8 cellular contexts compared by ENCODE assay signal in genomic region chr11:6655790-6656580, GRCh38. TPM values are rescaled to one million over a fixed set of nuclear protein-coding genes. Genes with fewer than 3 reads are reported as not detected.
DNase-seq lines count a peak whose midpoint lies in the region; ATAC-seq lines count a peak whose summit lies in the region.

A gene with protein sequence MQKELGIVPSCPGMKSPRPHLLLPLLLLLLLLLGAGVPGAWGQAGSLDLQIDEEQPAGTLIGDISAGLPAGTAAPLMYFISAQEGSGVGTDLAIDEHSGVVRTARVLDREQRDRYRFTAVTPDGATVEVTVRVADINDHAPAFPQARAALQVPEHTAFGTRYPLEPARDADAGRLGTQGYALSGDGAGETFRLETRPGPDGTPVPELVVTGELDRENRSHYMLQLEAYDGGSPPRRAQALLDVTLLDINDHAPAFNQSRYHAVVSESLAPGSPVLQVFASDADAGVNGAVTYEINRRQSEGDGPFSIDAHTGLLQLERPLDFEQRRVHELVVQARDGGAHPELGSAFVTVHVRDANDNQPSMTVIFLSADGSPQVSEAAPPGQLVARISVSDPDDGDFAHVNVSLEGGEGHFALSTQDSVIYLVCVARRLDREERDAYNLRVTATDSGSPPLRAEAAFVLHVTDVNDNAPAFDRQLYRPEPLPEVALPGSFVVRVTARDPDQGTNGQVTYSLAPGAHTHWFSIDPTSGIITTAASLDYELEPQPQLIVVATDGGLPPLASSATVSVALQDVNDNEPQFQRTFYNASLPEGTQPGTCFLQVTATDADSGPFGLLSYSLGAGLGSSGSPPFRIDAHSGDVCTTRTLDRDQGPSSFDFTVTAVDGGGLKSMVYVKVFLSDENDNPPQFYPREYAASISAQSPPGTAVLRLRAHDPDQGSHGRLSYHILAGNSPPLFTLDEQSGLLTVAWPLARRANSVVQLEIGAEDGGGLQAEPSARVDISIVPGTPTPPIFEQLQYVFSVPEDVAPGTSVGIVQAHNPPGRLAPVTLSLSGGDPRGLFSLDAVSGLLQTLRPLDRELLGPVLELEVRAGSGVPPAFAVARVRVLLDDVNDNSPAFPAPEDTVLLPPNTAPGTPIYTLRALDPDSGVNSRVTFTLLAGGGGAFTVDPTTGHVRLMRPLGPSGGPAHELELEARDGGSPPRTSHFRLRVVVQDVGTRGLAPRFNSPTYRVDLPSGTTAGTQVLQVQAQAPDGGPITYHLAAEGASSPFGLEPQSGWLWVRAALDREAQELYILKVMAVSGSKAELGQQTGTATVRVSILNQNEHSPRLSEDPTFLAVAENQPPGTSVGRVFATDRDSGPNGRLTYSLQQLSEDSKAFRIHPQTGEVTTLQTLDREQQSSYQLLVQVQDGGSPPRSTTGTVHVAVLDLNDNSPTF (N-terminal part only) (minus strand): TSS chr11:6655809. CDS start chr11:6641613, 14,196 bp downstream.

- DNase-seq in NCI-H1092 treated with DMSO at 0.1 percent for 48 hours (lab: John Stamatoyannopoulos, UW) (peak; percentile 41), NCI-H1092 (lab: John Stamatoyannopoulos, UW) (no peak), left cardiac atrium (peak; percentile 62), pulmonary artery endothelial cell (ENCODE audit: low read depth, low spot score) (no peak), ACHN (no peak), NCI-H2107 (lab: John Stamatoyannopoulos, UW) (no peak)
- DNase-seq in activated CD4-positive, alpha-beta memory T cell treated with anti-CD3 and anti-CD28 coated beads, Interleukin-2, amount 10 ng/mL, durations not matched to agents 7 days and 5 days = no peak

- H3K4me3 Mint-ChIP-seq in activated CD4-positive, alpha-beta memory T cell treated with anti-CD3 and anti-CD28 coated beads, Interleukin-2, amount 10 ng/mL, durations not matched to agents 7 days and 5 days = peak within 1 kb of the TSS; percentile 37

- H3K4me1 Mint-ChIP-seq in activated CD4-positive, alpha-beta memory T cell treated with anti-CD3 and anti-CD28 coated beads, Interleukin-2, amount 10 ng/mL, durations not matched to agents 7 days and 5 days = peaks cover 3% of the 10 kb centered on the region

- POLR2A ChIA-PET in activated CD4-positive, alpha-beta memory T cell treated with anti-CD3 and anti-CD28 coated beads, Interleukin-2, amount 10 ng/mL, durations not matched to agents 7 days and 5 days (lab: Charles Lee) = no interaction called here

- H3K36me3 Mint-ChIP-seq in activated CD4-positive, alpha-beta memory T cell treated with anti-CD3 and anti-CD28 coated beads, Interleukin-2, amount 10 ng/mL, durations not matched to agents 7 days and 5 days (ENCODE audit: low read depth) = no peaks in the 10 kb centered on the region

- ATAC-seq in left cardiac atrium (peak; percentile 56 to 58), HG03520 (IDR thresholded peaks at IDR 0.05; ENCODE audit: unreplicated experiment) (no peak)

- CTCF ChIA-PET in activated CD4-positive, alpha-beta memory T cell treated with anti-CD3 and anti-CD28 coated beads, Interleukin-2, amount 10 ng/mL, durations not matched to agents 7 days and 5 days (lab: Charles Lee) = interaction anchor here (1.0 kb wide), 1 partner anchor 13 kb away, joined by 3 read pairs; no protein-coding TSS in a partner anchor

- peaks cover 18% of the 10 kb centered on the region for H3K27me3 Mint-ChIP-seq in activated CD4-positive, alpha-beta memory T cell treated with anti-CD3 and anti-CD28 coated beads, Interleukin-2, amount 10 ng/mL, durations not matched to agents 7 days and 5 days

- no peak within 1 kb of the TSS for H3K27ac Mint-ChIP-seq in activated CD4-positive, alpha-beta memory T cell treated with anti-CD3 and anti-CD28 coated beads, Interleukin-2, amount 10 ng/mL, durations not matched to agents 7 days and 5 days

- in situ Hi-C loops in ACHN (cut with HindIII; ENCODE audit: low pct_ligation_motif_present, low pct_unique_long_range_greater_than_20kb, low sequenced_read_pairs) = no loop called here

- no peaks in the 10 kb centered on the region for H3K9me3 Mint-ChIP-seq in activated CD4-positive, alpha-beta memory T cell treated with anti-CD3 and anti-CD28 coated beads, Interleukin-2, amount 10 ng/mL, durations not matched to agents 7 days and 5 days

- intact Hi-C loops in left cardiac atrium (cut with DNase I) = no loop called here

RNA-seq across cellular contexts. Expression of the gene that starts here (rescaled TPM):
- total RNA-seq in activated CD4-positive, alpha-beta memory T cell treated with anti-CD3 and anti-CD28 coated beads, Interleukin-2, amount 10 ng/mL, durations not matched to agents 7 days and 5 days = under 1 TPM; 0.23 to 0.25 TPM
- total RNA-seq in left cardiac atrium (10 to 100 TPM; 14.4 to 15.8 TPM), pulmonary artery endothelial cell (41.7 and 47.4 TPM in 2 replicates)

Comparison
In these comparisons a context has a peak if more than half of its experiments do, and no peak if none do; other contexts are left out.
1. RNA of the gene that starts here (total RNA-seq): 41.7 to 47.4 TPM in pulmonary artery endothelial cell and 14.4 to 15.8 TPM in left cardiac atrium; 0.23 to 0.25 TPM in activated CD4-positive, alpha-beta memory T cell treated with anti-CD3 and anti-CD28 coated beads, Interleukin-2, amount 10 ng/mL, durations not matched to agents 7 days and 5 days; every median in the first group is over 10 times any median in the second.
2. DNase-seq: peak in NCI-H1092 treated with DMSO at 0.1 percent for 48 hours (single experiment) and left cardiac atrium (single experiment); none in NCI-H1092 (single experiment), activated CD4-positive, alpha-beta memory T cell treated with anti-CD3 and anti-CD28 coated beads, Interleukin-2, amount 10 ng/mL, durations not matched to agents 7 days and 5 days (single experiment), pulmonary artery endothelial cell (single experiment), ACHN (single experiment) and NCI-H2107 (single experiment).